20 cellular contexts compared by ENCODE assay signal in the genomic region with DNA sequence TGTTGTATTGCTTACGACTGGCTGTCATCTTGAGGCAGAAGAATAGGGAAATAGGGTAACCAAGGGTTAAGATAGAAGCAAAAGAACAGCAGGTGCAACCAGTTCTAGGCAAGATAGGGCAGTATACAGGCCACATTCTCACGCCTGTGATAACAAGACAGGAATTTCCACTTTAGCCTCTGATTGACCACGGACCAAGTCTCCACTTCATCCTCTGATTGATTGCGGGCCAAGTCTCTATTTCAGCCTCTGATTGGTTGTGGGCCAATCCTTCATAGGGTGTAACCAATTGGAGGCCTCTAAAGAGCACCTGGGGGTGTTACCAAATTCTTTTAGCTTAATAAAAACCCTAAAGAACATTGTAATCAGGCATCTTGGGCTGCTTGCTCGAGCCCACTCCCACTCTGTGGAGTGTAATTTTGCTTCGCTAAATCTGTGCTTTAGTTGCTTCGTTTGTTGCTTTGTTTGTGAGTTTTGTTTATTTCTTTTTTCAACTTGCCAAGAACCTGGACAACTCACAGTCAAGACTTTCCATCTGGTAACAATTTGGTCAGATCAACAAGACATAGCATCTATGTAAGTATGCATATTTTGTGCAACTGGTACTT. TPM values are rescaled to one million over a fixed set of nuclear protein-coding genes. Genes with fewer than 3 reads are reported as not detected.
DNase-seq lines count a peak whose midpoint lies in the region; FAIRE-seq and TF ChIP-seq lines count a peak whose summit lies in the region.
"Had no signal": no experiment of that assay in that cellular context is flagged by ENCODE, and none has a peak within 500 bp of the region (broad histone marks: within the 10 kb centered on the region; RNA-seq: fewer than 3 reads in every experiment).

No MANE protein-coding gene starts in this region.

- no peaks in the 10 kb centered on the region for H3K79me2 ChIP-seq in H9 (ENCODE audit: insufficient read depth, low read length)

- H3K14ac ChIP-seq in H9 (ENCODE audit: insufficient read depth, low read length): no peak overlapping the region

- TF ChIP-seq POLR2A in lower leg skin (IDR thresholded peaks at IDR 0.05): no peak

- no peak overlapping the region for H2BK20ac ChIP-seq in H9 (ENCODE audit: low read depth, low read length, poor library complexity, severe bottlenecking)

- no CpG with 5 or more reads among the region's 7 CpGs for WGBS in H9 (ENCODE audit: extremely low coverage, insufficient read length, low lambda C conversion rate)
- 76 to 79% methylated on average over 7 of the region's 7 CpGs for WGBS in lower leg skin, 2 donors

- H4K8ac ChIP-seq in H9 (replicated peaks; ENCODE audit: insufficient read length, low read depth, low read length): no peak overlapping the region

- H3K36me3 Mint-ChIP-seq in H9 (ENCODE audit: insufficient read depth in 1 of 3, low read depth in 3 of 3): no peaks in the 10 kb centered on the region
- H3K36me3 Mint-ChIP-seq: stimulated activated naive B cell treated with anti-CD40 and anti-IgM and Interleukin-4, amounts not matched to agents 10 μg/mL and 1 μg/mL and 100 μg/mL, for 72 hours had no signal

- H3K27me3 ChIP-seq in H9 (ENCODE audit: insufficient read depth, low read length) (no peaks in the 10 kb centered on the region; the same call in none of the 2 replicates), bronchial epithelial cell (ENCODE audit: control insufficient read depth, insufficient read depth, low read length) (no peaks in the 10 kb centered on the region), dorsolateral prefrontal cortex (no peaks in the 10 kb centered on the region)
- H3K27me3 ChIP-seq: upper lobe of left lung had no signal

- no peaks in the 10 kb centered on the region for H3K4me1 Mint-ChIP-seq in H9
- H3K4me1 Mint-ChIP-seq: activated CD4-positive, alpha-beta T cell treated with anti-CD3 and anti-CD28 coated beads, Interleukin-2, amount 10 ng/mL, durations not matched to agents 24 days and 14 days; neural crest cell had no signal

- peaks cover 52% of the 10 kb centered on the region for H3K27me3 Mint-ChIP-seq in H9 (ENCODE audit: low read depth)
- H3K27me3 Mint-ChIP-seq: stimulated activated naive B cell treated with anti-CD40 and anti-IgM and Interleukin-4, amounts not matched to agents 10 μg/mL and 1 μg/mL and 100 μg/mL, for 72 hours had no signal

- H3K9me3 Mint-ChIP-seq in H9: no peaks in the 10 kb centered on the region
- H3K9me3 Mint-ChIP-seq: activated CD4-positive, alpha-beta T cell treated with anti-CD3 and anti-CD28 coated beads, Interleukin-2, amount 10 ng/mL, durations not matched to agents 24 days and 14 days; neural crest cell; stimulated activated naive B cell treated with anti-CD40 and anti-IgM and Interleukin-4, amounts not matched to agents 10 μg/mL and 1 μg/mL and 100 μg/mL, for 72 hours had no signal

- H4K91ac ChIP-seq in H9 (ENCODE audit: insufficient read length, low read depth, low read length): no peak overlapping the region

- H2BK5ac ChIP-seq in H9 (ENCODE audit: insufficient read length, low read length): no peak overlapping the region

- no peaks in the 10 kb centered on the region for H3K36me3 ChIP-seq in bronchial epithelial cell (ENCODE audit: control insufficient read depth, insufficient read depth, low read length)
- H3K36me3 ChIP-seq: upper lobe of left lung had no signal

- H2BK12ac ChIP-seq in H9 (ENCODE audit: insufficient read length, low read depth, low read length): no peak overlapping the region

- no peak overlapping the region for H3K23ac ChIP-seq in H9 (ENCODE audit: insufficient read length, low read depth, low read length)

- H3K18ac ChIP-seq in H9 (ENCODE audit: insufficient read length, low read depth, low read length): no peak overlapping the region

- H3K79me1 ChIP-seq in H9 (ENCODE audit: insufficient read depth, low read depth, low read length, poor library complexity, severe bottlenecking): no peaks in the 10 kb centered on the region

- no peak overlapping the region for H3T11ph ChIP-seq in H9 (ENCODE audit: low read length)

- H3K4me3 ChIP-seq in bronchial epithelial cell (ENCODE audit: low read depth, low read length) (no peak overlapping the region), dorsolateral prefrontal cortex (no peak overlapping the region), lower leg skin (ENCODE audit: low read depth, poor library complexity, severe bottlenecking) (no peak overlapping the region)
- H3K4me3 ChIP-seq: upper lobe of left lung had no signal

- H2BK120ac ChIP-seq in H9 (ENCODE audit: low read depth, low read length, poor library complexity, severe bottlenecking): no peak overlapping the region

- H3K9ac ChIP-seq in H9 (ENCODE audit: extremely low read depth, insufficient read length, low read length): no peak overlapping the region

- no peaks in the 10 kb centered on the region for H3K4me1 ChIP-seq in H9 (ENCODE audit: insufficient read depth, low read length)

- H4K5ac ChIP-seq in H9 (ENCODE audit: insufficient read length, low read depth, low read length): no peak overlapping the region

- no peak overlapping the region for H2AFZ ChIP-seq in H9 (ENCODE audit: low read length)

- H3K4me2 ChIP-seq in H9 (ENCODE audit: insufficient read depth, insufficient read length, low read length): no peak overlapping the region

- no peak overlapping the region for H2BK15ac ChIP-seq in H9 (ENCODE audit: low read depth, low read length)

- H3K9me3 ChIP-seq in H9 (ENCODE audit: control insufficient read depth, low read depth, low read length): no peaks in the 10 kb centered on the region
- H3K9me3 ChIP-seq: upper lobe of left lung had no signal

- H3K27ac Mint-ChIP-seq in H9: no peak overlapping the region
- H3K27ac Mint-ChIP-seq: activated CD4-positive, alpha-beta T cell treated with anti-CD3 and anti-CD28 coated beads, Interleukin-2, amount 10 ng/mL, durations not matched to agents 24 days and 14 days; stimulated activated naive B cell treated with anti-CD40 and anti-IgM and Interleukin-4, amounts not matched to agents 10 μg/mL and 1 μg/mL and 100 μg/mL, for 72 hours had no signal

- no peak overlapping the region for H3K56ac ChIP-seq in H9 (ENCODE audit: insufficient read length, low read depth, low read length)

- no peak overlapping the region for H3K27ac ChIP-seq in H9 (ENCODE audit: insufficient read length, low read depth, low read length)
- no peak overlapping the region for H3K27ac ChIP-seq in dorsolateral prefrontal cortex
- H3K27ac ChIP-seq: upper lobe of left lung had no signal

- TF ChIP-seq CTCF in H9 (conservative IDR thresholded peaks at IDR 0.05): no peak
- no peak for TF ChIP-seq CTCF in bronchial epithelial cell (IDR thresholded peaks at IDR 0.05; ENCODE audit: insufficient read depth, low read length, severe bottlenecking)
- TF ChIP-seq CTCF in dorsolateral prefrontal cortex (IDR thresholded peaks at IDR 0.05 in 54 of 56, conservative IDR thresholded peaks at IDR 0.05 in 2 of 56; ENCODE audit: low read depth in 1 of 56, partially characterized antibody in 56 of 56): no peak
- no peak for TF ChIP-seq CTCF in lower leg skin (IDR thresholded peaks at IDR 0.05)

- no peak overlapping the region for H3K4me3 Mint-ChIP-seq in H9
- H3K4me3 Mint-ChIP-seq: activated CD4-positive, alpha-beta T cell treated with anti-CD3 and anti-CD28 coated beads, Interleukin-2, amount 10 ng/mL, durations not matched to agents 24 days and 14 days; neural crest cell; stimulated activated naive B cell treated with anti-CD40 and anti-IgM and Interleukin-4, amounts not matched to agents 10 μg/mL and 1 μg/mL and 100 μg/mL, for 72 hours had no signal

- intact Hi-C loops in dorsolateral prefrontal cortex (cut with DNase I) (no loop called here), lower leg skin (cut with DNase I; ENCODE audit: low total_unique reads) (no loop called here)

- H4K20me1 ChIP-seq in H9 (ENCODE audit: control insufficient read depth, insufficient read depth, insufficient read length): no peaks in the 10 kb centered on the region

- no peaks in the 10 kb centered on the region for H3K23me2 ChIP-seq in H9 (ENCODE audit: insufficient read length, low read depth, low read length, poor library complexity, severe bottlenecking)

- FAIRE-seq in bronchial epithelial cell (lab: Jason Lieb, UNC): no peak
- FAIRE-seq: kidney had no signal

- DNase-seq in CMK (ENCODE audit: low read depth): peak; percentile 5
- DNase-seq in H9: peak; percentile 36
- peak; percentile 19 for DNase-seq in bronchial epithelial cell (ENCODE audit: low read depth)
- DNase-seq in myocyte (ENCODE audit: low read depth): peak; percentile 34
- no peak for DNase-seq in RPMI8226
- DNase-seq in dorsolateral prefrontal cortex: no peak
- no peak for DNase-seq in nucleus accumbens (lab: John Stamatoyannopoulos, UW)
- DNase-seq in lower leg skin (ENCODE audit: low spot score in 2 of 2): no peak
- DNase-seq: activated CD4-positive, alpha-beta T cell treated with anti-CD3 and anti-CD28 coated beads, Interleukin-2, amount 10 ng/mL, durations not matched to agents 24 days and 14 days; activated CD8-positive, alpha-beta memory T cell treated with anti-CD3 and anti-CD28 coated beads, Interleukin-2, amount 50 U/mL, for 48 hours; activated naive CD4-positive, alpha-beta T cell; aorta; kidney; midbrain; NCI-H1417 treated with DMSO at 0.1 percent for 48 hours; NCI-H69; PC-3; stimulated activated naive B cell treated with anti-CD40 and anti-IgM and Interleukin-4, amounts not matched to agents 10 μg/mL and 1 μg/mL and 100 μg/mL, for 72 hours had no signal

- H2AK5ac ChIP-seq in H9 (ENCODE audit: insufficient read length, low read length): no peak overlapping the region

- H3K4ac ChIP-seq in H9 (ENCODE audit: low read depth, low read length): no peak overlapping the region

RNA-seq across cellular contexts. Expression of a gene that starts 8.7 kb away (rescaled TPM):
- 0.63 and 0.86 TPM in 2 replicates for total RNA-seq in H9 (2021)
- total RNA-seq in bronchial epithelial cell: 17.1 and 22.4 TPM in 2 replicates
- 7.9 and 10.9 TPM in 2 replicates for total RNA-seq in myocyte
- 8.4 TPM for polyA plus RNA-seq in myocyte (2012)
- total RNA-seq in dorsolateral prefrontal cortex: 10 to 100 TPM; 17.1 to 67.7 (median 41.2) TPM
- 10 to 100 TPM in 1 of 4 donors, 1 to 10 TPM in 3; 5.7 to 13.0 (median 7.3) TPM for total RNA-seq in lower leg skin
- total RNA-seq: activated CD4-positive, alpha-beta T cell treated with anti-CD3 and anti-CD28 coated beads, Interleukin-2, amount 10 ng/mL, durations not matched to agents 24 days and 14 days had no signal

Comparison
In these comparisons a context has a peak if more than half of its experiments do, and no peak if none do; other contexts are left out.
1. DNase-seq: peak in CMK (single experiment), H9 (single experiment), bronchial epithelial cell (single experiment) and myocyte (single experiment); none in RPMI8226 (single experiment), dorsolateral prefrontal cortex (0 of 10), nucleus accumbens (0 of 56) and lower leg skin (0 of 2).